ENCODE assay signal across 9 cellular contexts in genomic region chr10:92436611-92437010, GRCh38.
"Had no signal": no experiment of that assay in that cellular context is flagged by ENCODE, and none has a peak within 500 bp of the region (broad histone marks: within the 10 kb centered on the region; RNA-seq: fewer than 3 reads in every experiment).

No MANE protein-coding gene starts in this region.

- H3K4me2 ChIP-seq: KMS-11 had no signal

- H3K4me3 Mint-ChIP-seq: H9, HFFc6 had no signal

- H2AFZ ChIP-seq: GM23248 had no signal

- H3K9ac ChIP-seq: GM23248, KMS-11 had no signal

- H3K4me3 ChIP-seq: GM23248 had no signal

- H3K27ac Mint-ChIP-seq: H9, HFFc6 had no signal

- H3K9me3 Mint-ChIP-seq: H9, HFFc6 had no signal

- H3K27ac ChIP-seq: GM23248, HL-60, KMS-11 had no signal

- DNase-seq: GOT3, H9, HCEC 1CT, IMR-90, KBM-7 had no signal
